ENCODE assay signal across 24 cellular contexts in genomic region chr1:186481303-186481888, GRCh38. TPM values are rescaled to one million over a fixed set of nuclear protein-coding genes. Genes with fewer than 3 reads are reported as not detected.
"Had no signal": no experiment of that assay in that cellular context is flagged by ENCODE, and none has a peak within 500 bp of the region (broad histone marks: within the 10 kb centered on the region; RNA-seq: fewer than 3 reads in every experiment).

No MANE protein-coding gene starts in this region.

- H3K27ac Mint-ChIP-seq: activated CD8-positive, alpha-beta T cell treated with anti-CD3 and anti-CD28 coated beads for 36 hours; T-cell had no signal

- H3K4me3 Mint-ChIP-seq: activated CD8-positive, alpha-beta T cell treated with anti-CD3 and anti-CD28 coated beads for 36 hours; T-cell had no signal

- H3K4me3 ChIP-seq: cardiac muscle cell, SK-N-MC had no signal

- H3K27me3 ChIP-seq: brain microvascular endothelial cell, cardiac muscle cell had no signal

- ATAC-seq: activated CD8-positive, alpha-beta T cell treated with anti-CD3 and anti-CD28 coated beads for 36 hours; Panc1; Right ventricle myocardium inferior; T-cell had no signal

- H3K9me3 Mint-ChIP-seq: activated CD8-positive, alpha-beta T cell treated with anti-CD3 and anti-CD28 coated beads for 36 hours; T-cell had no signal

- H3K36me3 Mint-ChIP-seq: T-cell had no signal

- H3K27me3 Mint-ChIP-seq: activated CD8-positive, alpha-beta T cell treated with anti-CD3 and anti-CD28 coated beads for 36 hours had no signal

- H3K4me1 Mint-ChIP-seq: T-cell had no signal

- DNase-seq: activated CD4-positive, alpha-beta T cell treated with anti-CD3 and anti-CD28 coated beads for 4 hours; activated CD8-positive, alpha-beta memory T cell treated with anti-CD3 and anti-CD28 coated beads, Interleukin-2, amount 50 U/mL, for 4 hours; activated CD8-positive, alpha-beta T cell treated with anti-CD3 and anti-CD28 coated beads for 36 hours; activated naive CD4-positive, alpha-beta T cell treated with anti-CD3 and anti-CD28 coated beads, Interleukin-2, amount 50 U/mL, for 16 hours; amniotic stem cell; brain microvascular endothelial cell; Kasumi-1; KBM-7; NCI-H1048; NCI-H146; NCI-H187 treated with DMSO at 0.1 percent for 48 hours; NCI-H2081 treated with DMSO at 0.1 percent for 48 hours; NCI-H446 treated with DMSO at 0.1 percent for 48 hours; NCI-H524 treated with DMSO at 0.1 percent for 48 hours; NCI-H748 treated with DMSO at 0.1 percent for 48 hours; RPMI8226; T-cell; T-helper 2 cell; T1000 had no signal

- H3K36me3 ChIP-seq: brain microvascular endothelial cell, cardiac muscle cell had no signal

- H3K27ac ChIP-seq: brain microvascular endothelial cell, cardiac muscle cell, SK-N-MC, VCaP had no signal

RNA-seq across cellular contexts. Expression of gene PDC, which starts 20.5 kb away (rescaled TPM):
- total RNA-seq: activated CD8-positive, alpha-beta T cell treated with anti-CD3 and anti-CD28 coated beads for 36 hours; cardiac muscle cell; Right ventricle myocardium inferior; T-cell had no signal
- polyA plus RNA-seq: cardiac muscle cell had no signal
